In genomic region chr20:50335105-50335504, GRCh38 we compare ENCODE assay signal across 1 cellular context.
TF ChIP-seq lines count a peak whose summit lies in the region.

No MANE protein-coding gene starts in this region.

TF ChIP-seq in HepG2, 621 proteins besides CTCF, POLR2A, EP300 and RAD21 (continued from another document and continues in another):
- peak; percentile 62 for TF ChIP-seq ARID5B (CRISPR knock-in tag; IDR thresholded peaks at IDR 0.05)
- TF ChIP-seq GATA4 (IDR thresholded peaks at IDR 0.05; ENCODE audit: borderline replicate concordance, low read depth) = no peak
- TF ChIP-seq ZFP90 (CRISPR knock-in tag; IDR thresholded peaks at IDR 0.05; ENCODE audit: borderline replicate concordance) = no peak
- peak; percentile 83 for TF ChIP-seq IRF2 (CRISPR knock-in tag; IDR thresholded peaks at IDR 0.05)
- TF ChIP-seq TBL1XR1 (IDR thresholded peaks at IDR 0.05; ENCODE audit: borderline replicate concordance, low read length, partially characterized antibody) = no peak
- TF ChIP-seq PATZ1 (CRISPR knock-in tag; IDR thresholded peaks at IDR 0.05) = peak; percentile 29; the same call in 1 of the 2 replicates
- TF ChIP-seq ZNF343 (CRISPR knock-in tag; IDR thresholded peaks at IDR 0.05) = no peak
- no peak for TF ChIP-seq ZNF776 (CRISPR knock-in tag; IDR thresholded peaks at IDR 0.05)
- no peak for TF ChIP-seq ZNF577 (CRISPR knock-in tag; IDR thresholded peaks at IDR 0.05; ENCODE audit: borderline replicate concordance, low read depth)
- TF ChIP-seq USF2 (IDR thresholded peaks at IDR 0.05; ENCODE audit: low read depth, low read length) = peak; percentile 88
- peak; percentile 89; the same call in 1 of the 2 replicates for TF ChIP-seq USF2 (CRISPR knock-in tag; IDR thresholded peaks at IDR 0.05; ENCODE audit: borderline replicate concordance)
- TF ChIP-seq GTF2F1 (IDR thresholded peaks at IDR 0.05; ENCODE audit: low read length) = no peak
- no peak for TF ChIP-seq FOXP1 (IDR thresholded peaks at IDR 0.05)
- no peak for TF ChIP-seq FOXP1 (CRISPR knock-in tag; IDR thresholded peaks at IDR 0.05)
- TF ChIP-seq HHEX (CRISPR knock-in tag; IDR thresholded peaks at IDR 0.05) = no peak
- no peak for TF ChIP-seq NPAS2 (CRISPR knock-in tag; IDR thresholded peaks at IDR 0.05; ENCODE audit: borderline replicate concordance)
- TF ChIP-seq SNAI1 (CRISPR knock-in tag; IDR thresholded peaks at IDR 0.05; ENCODE audit: borderline replicate concordance) = no peak
- TF ChIP-seq U2AF2 (IDR thresholded peaks at IDR 0.05; ENCODE audit: low read depth, low read length) = no peak
- peak; percentile 68; the same call in 1 of the 2 replicates for TF ChIP-seq FOXK1 (CRISPR knock-in tag; IDR thresholded peaks at IDR 0.05; ENCODE audit: borderline replicate concordance, low read depth)
- no peak for TF ChIP-seq REST (IDR thresholded peaks at IDR 0.05; ENCODE audit: borderline replicate concordance in 1 of 2, low read depth in 1 of 2, low read length in 2 of 2)
- TF ChIP-seq NCOA5 (CRISPR knock-in tag; IDR thresholded peaks at IDR 0.05) = no peak
- 0 out of 2 replicates have a peak, but pooled peaks have one; percentile 37 for TF ChIP-seq IKZF5 (CRISPR knock-in tag; IDR thresholded peaks at IDR 0.05)
- TF ChIP-seq ISX (CRISPR knock-in tag; conservative IDR thresholded peaks at IDR 0.05) = no peak
- TF ChIP-seq YEATS2 (CRISPR knock-in tag; IDR thresholded peaks at IDR 0.05; ENCODE audit: borderline replicate concordance) = peak; percentile 23; the same call in 1 of the 2 replicates
- TF ChIP-seq RARG (CRISPR knock-in tag; IDR thresholded peaks at IDR 0.05; ENCODE audit: low read depth) = no peak
- peak; percentile 90 for TF ChIP-seq HCFC1 (IDR thresholded peaks at IDR 0.05; ENCODE audit: low read depth, low read length)
- TF ChIP-seq DMTF1 (CRISPR knock-in tag; IDR thresholded peaks at IDR 0.05) = no peak
- TF ChIP-seq GPBP1L1 (CRISPR knock-in tag; IDR thresholded peaks at IDR 0.05) = no peak
- no peak for TF ChIP-seq ZMAT5 (CRISPR knock-in tag; IDR thresholded peaks at IDR 0.05; ENCODE audit: borderline replicate concordance, low read depth)
- TF ChIP-seq ZNF574 (CRISPR knock-in tag; IDR thresholded peaks at IDR 0.05) = peak; percentile 86
- peak; percentile 93 for TF ChIP-seq NFYC (CRISPR knock-in tag; IDR thresholded peaks at IDR 0.05)
- no peak for TF ChIP-seq ZFP1 (CRISPR knock-in tag; IDR thresholded peaks at IDR 0.05)
- no peak for TF ChIP-seq SKI (IDR thresholded peaks at IDR 0.05; ENCODE audit: partially characterized antibody)
- no peak for TF ChIP-seq CSRNP2 (CRISPR knock-in tag; conservative IDR thresholded peaks at IDR 0.05; ENCODE audit: low read depth)
- TF ChIP-seq ZNF781 (CRISPR knock-in tag; IDR thresholded peaks at IDR 0.05; ENCODE audit: borderline replicate concordance, not compliant biosample characterization) = no peak
- no peak for TF ChIP-seq CC2D1A (CRISPR knock-in tag; IDR thresholded peaks at IDR 0.05)
- TF ChIP-seq KAT8 (CRISPR knock-in tag; IDR thresholded peaks at IDR 0.05) = 0 out of 2 replicates have a peak, but pooled peaks have one; percentile 32
- TF ChIP-seq ZNF30 (CRISPR knock-in tag; IDR thresholded peaks at IDR 0.05) = no peak
- TF ChIP-seq SMAD3 (CRISPR knock-in tag; IDR thresholded peaks at IDR 0.05) = no peak; the same call in 1 of the 2 replicates
